20 cellular contexts compared by ENCODE assay signal in genomic region chr2:207316484-207316883, GRCh38.
DNase-seq lines count a peak whose midpoint lies in the region; ATAC-seq, FAIRE-seq and TF ChIP-seq lines count a peak whose summit lies in the region.
"Had no signal": no experiment of that assay in that cellular context is flagged by ENCODE, and none has a peak within 500 bp of the region (broad histone marks: within the 10 kb centered on the region; RNA-seq: fewer than 3 reads in every experiment).

No MANE protein-coding gene starts in this region.

- POLR2A ChIA-PET in A549 (lab: Yijun Ruan, JAX) = no interaction called here

- H3K4me2 ChIP-seq in A549 = peak overlapping the region; percentile 56; the same call in 2 of the 3 replicates
- H3K4me2 ChIP-seq: GM23338 had no signal

- H3K4me1 ChIP-seq in A549 = peaks cover 62% of the 10 kb centered on the region

- peak overlapping the region; percentile 43 to 45; a peak in 5 of 6 replicates for H3K27ac ChIP-seq in A549

- 79% methylated on average over 2 of the region's 2 CpGs for WGBS in A549 (ENCODE audit: missing lambda C conversion rate)

- TF ChIP-seq RAD21 in A549 (conservative IDR thresholded peaks at IDR 0.05 in 1 of 2, IDR thresholded peaks at IDR 0.05 in 1 of 2) = no peak

- DNase-seq in activated T-cell treated with anti-CD3 and anti-CD28 coated beads, Interleukin-2, amount 50 U/mL, for 72 hours = no peak
- DNase-seq in activated T-cell treated with anti-CD3 and anti-CD28 coated beads, Interleukin-2, amount 50 U/mL, for 24 hours = no peak
- no peak for DNase-seq in A549 (ENCODE audit: low read depth in 1 of 2, low spot score in 1 of 2)
- DNase-seq in DMS53 treated with DMSO at 0.1 percent for 48 hours (lab: John Stamatoyannopoulos, UW; ENCODE audit: unreplicated experiment) = peak; percentile 14
- no peak for DNase-seq in type B pancreatic cell (ENCODE audit: extremely low spot score, unreplicated experiment)
- no peak for DNase-seq in NK-92 (lab: John Stamatoyannopoulos, UW; ENCODE audit: unreplicated experiment)
- no peak for DNase-seq in Kasumi-1 (lab: John Stamatoyannopoulos, UW)
- DNase-seq: 8988T; C1 segment of cervical spinal cord; Calu3; CD4-positive, alpha-beta memory T cell; COR-L47; DMS79; EL; GDM1; H9 had no signal

- peak overlapping the region in 1 of 2 donors; percentile 75 for H3K4me3 Mint-ChIP-seq in activated T-cell treated with anti-CD3 and anti-CD28 coated beads, Interleukin-2, amount 50 U/mL, for 72 hours
- no peak overlapping the region for H3K4me3 Mint-ChIP-seq in activated T-cell treated with anti-CD3 and anti-CD28 coated beads, Interleukin-2, amount 50 U/mL, for 24 hours
- H3K4me3 Mint-ChIP-seq in activated T-helper 17 cell treated with anti-CD3 and anti-CD28 coated beads, Interleukin-2, amount 50 U/mL, for 72 hours = peak overlapping the region; percentile 51
- no peak overlapping the region for H3K4me3 Mint-ChIP-seq in type B pancreatic cell
- H3K4me3 Mint-ChIP-seq: CD4-positive, alpha-beta memory T cell; GM23338; H9 had no signal

- no peak for ATAC-seq in activated T-cell treated with anti-CD3 and anti-CD28 coated beads, Interleukin-2, amount 50 U/mL, for 72 hours (replicated peaks in 1 of 2)
- ATAC-seq in A549 = no peak
- ATAC-seq in activated T-helper 17 cell treated with anti-CD3 and anti-CD28 coated beads, Interleukin-2, amount 50 U/mL, for 72 hours (replicated peaks) = no peak
- ATAC-seq: GM12878, GM23338, HCT116 had no signal

- no peaks in the 10 kb centered on the region for H3K9me3 ChIP-seq in A549

- no peak for TF ChIP-seq POLR2A in A549 (IDR thresholded peaks at IDR 0.05; ENCODE audit: low read length)

- H3K27me3 Mint-ChIP-seq in activated T-cell treated with anti-CD3 and anti-CD28 coated beads, Interleukin-2, amount 50 U/mL, for 72 hours (ENCODE audit: low read depth) = peaks cover 13% of the 10 kb centered on the region
- peaks cover 4% of the 10 kb centered on the region for H3K27me3 Mint-ChIP-seq in activated T-cell treated with anti-CD3 and anti-CD28 coated beads, Interleukin-2, amount 50 U/mL, for 24 hours
- peaks cover 2% of the 10 kb centered on the region for H3K27me3 Mint-ChIP-seq in activated T-helper 17 cell treated with anti-CD3 and anti-CD28 coated beads, Interleukin-2, amount 50 U/mL, for 72 hours
- H3K27me3 Mint-ChIP-seq in type B pancreatic cell = no peaks in the 10 kb centered on the region

- H3K9me3 Mint-ChIP-seq in activated T-cell treated with anti-CD3 and anti-CD28 coated beads, Interleukin-2, amount 50 U/mL, for 72 hours = peaks cover 4 to 7% of the 10 kb centered on the region in 2 donors
- no peaks in the 10 kb centered on the region for H3K9me3 Mint-ChIP-seq in activated T-cell treated with anti-CD3 and anti-CD28 coated beads, Interleukin-2, amount 50 U/mL, for 24 hours
- no peaks in the 10 kb centered on the region for H3K9me3 Mint-ChIP-seq in activated T-helper 17 cell treated with anti-CD3 and anti-CD28 coated beads, Interleukin-2, amount 50 U/mL, for 72 hours
- H3K9me3 Mint-ChIP-seq in type B pancreatic cell = no peaks in the 10 kb centered on the region
- H3K9me3 Mint-ChIP-seq: GM23338, H9 had no signal

- H3K4me3 ChIP-seq in A549 = no peak overlapping the region
- H3K4me3 ChIP-seq: GM12878, GM23338 had no signal

- peaks cover 6 to 8% of the 10 kb centered on the region in 2 donors for H3K36me3 Mint-ChIP-seq in activated T-cell treated with anti-CD3 and anti-CD28 coated beads, Interleukin-2, amount 50 U/mL, for 72 hours (ENCODE audit: insufficient read depth in 2 of 2)
- H3K36me3 Mint-ChIP-seq in activated T-cell treated with anti-CD3 and anti-CD28 coated beads, Interleukin-2, amount 50 U/mL, for 24 hours (ENCODE audit: low read depth) = no peaks in the 10 kb centered on the region
- no peaks in the 10 kb centered on the region for H3K36me3 Mint-ChIP-seq in activated T-helper 17 cell treated with anti-CD3 and anti-CD28 coated beads, Interleukin-2, amount 50 U/mL, for 72 hours (ENCODE audit: low read depth)
- no peaks in the 10 kb centered on the region for H3K36me3 Mint-ChIP-seq in type B pancreatic cell
- H3K36me3 Mint-ChIP-seq: CD4-positive, alpha-beta memory T cell had no signal

- H3K27ac Mint-ChIP-seq in activated T-cell treated with anti-CD3 and anti-CD28 coated beads, Interleukin-2, amount 50 U/mL, for 72 hours = peak overlapping the region; percentile 92
- no peak overlapping the region for H3K27ac Mint-ChIP-seq in activated T-cell treated with anti-CD3 and anti-CD28 coated beads, Interleukin-2, amount 50 U/mL, for 24 hours
- peak overlapping the region; percentile 88 for H3K27ac Mint-ChIP-seq in activated T-helper 17 cell treated with anti-CD3 and anti-CD28 coated beads, Interleukin-2, amount 50 U/mL, for 72 hours
- no peak overlapping the region for H3K27ac Mint-ChIP-seq in type B pancreatic cell
- H3K27ac Mint-ChIP-seq: GM23338, H9 had no signal

- peaks cover 68% of the 10 kb centered on the region for H3K4me1 Mint-ChIP-seq in activated T-cell treated with anti-CD3 and anti-CD28 coated beads, Interleukin-2, amount 50 U/mL, for 72 hours (ENCODE audit: low read depth)
- H3K4me1 Mint-ChIP-seq in activated T-cell treated with anti-CD3 and anti-CD28 coated beads, Interleukin-2, amount 50 U/mL, for 24 hours (ENCODE audit: low read depth) = peaks cover 27% of the 10 kb centered on the region
- peaks cover 29% of the 10 kb centered on the region for H3K4me1 Mint-ChIP-seq in activated T-helper 17 cell treated with anti-CD3 and anti-CD28 coated beads, Interleukin-2, amount 50 U/mL, for 72 hours
- peaks cover 8% of the 10 kb centered on the region for H3K4me1 Mint-ChIP-seq in type B pancreatic cell (ENCODE audit: unreplicated experiment)

- no peak for TF ChIP-seq CTCF in A549 (IDR thresholded peaks at IDR 0.05)
- TF ChIP-seq CTCF in type B pancreatic cell (conservative IDR thresholded peaks at IDR 0.05) = no peak

- FAIRE-seq in A549 (lab: Jason Lieb, UNC) = no peak
- FAIRE-seq: GM12878 had no signal

- TF ChIP-seq EP300 in A549 (IDR thresholded peaks at IDR 0.05) = no peak

- CTCF ChIA-PET in A549 (lab: Yijun Ruan, JAX) = interaction anchor here (1.5 kb wide), 1 partner anchor 157 kb away, joined by 4 read pairs; no protein-coding TSS in a partner anchor

TF ChIP-seq in A549, 52 proteins besides CTCF, POLR2A, EP300 and RAD21:
- TF ChIP-seq EHF (CRISPR knock-in tag; IDR thresholded peaks at IDR 0.05) (no peak), EHMT2 (IDR thresholded peaks at IDR 0.05; ENCODE audit: low read depth) (no peak), PHF8 (IDR thresholded peaks at IDR 0.05; ENCODE audit: borderline replicate concordance, low read depth) (no peak), CHD2 (IDR thresholded peaks at IDR 0.05; ENCODE audit: low read length, partially characterized antibody) (no peak), BCL3 (IDR thresholded peaks at IDR 0.05) (no peak), ZSCAN20 (CRISPR knock-in tag; IDR thresholded peaks at IDR 0.05) (no peak), FOXS1 (CRISPR knock-in tag; IDR thresholded peaks at IDR 0.05) (no peak), HOXB5 (CRISPR knock-in tag; IDR thresholded peaks at IDR 0.05) (no peak), CHD4 (IDR thresholded peaks at IDR 0.05; ENCODE audit: borderline replicate concordance) (no peak), ZFP36 (IDR thresholded peaks at IDR 0.05; ENCODE audit: borderline replicate concordance, partially characterized antibody) (no peak), KDM1A (IDR thresholded peaks at IDR 0.05; ENCODE audit: low read depth) (no peak)

Comparison
In these comparisons a context has a peak if more than half of its experiments do, and no peak if none do; other contexts are left out.
1. H3K27ac Mint-ChIP-seq: peak in activated T-cell treated with anti-CD3 and anti-CD28 coated beads, Interleukin-2, amount 50 U/mL, for 72 hours (single experiment) and activated T-helper 17 cell treated with anti-CD3 and anti-CD28 coated beads, Interleukin-2, amount 50 U/mL, for 72 hours (single experiment); none in activated T-cell treated with anti-CD3 and anti-CD28 coated beads, Interleukin-2, amount 50 U/mL, for 24 hours (single experiment) and type B pancreatic cell (single experiment).